ENCODE assay signal across 25 cellular contexts in the genomic region with DNA sequence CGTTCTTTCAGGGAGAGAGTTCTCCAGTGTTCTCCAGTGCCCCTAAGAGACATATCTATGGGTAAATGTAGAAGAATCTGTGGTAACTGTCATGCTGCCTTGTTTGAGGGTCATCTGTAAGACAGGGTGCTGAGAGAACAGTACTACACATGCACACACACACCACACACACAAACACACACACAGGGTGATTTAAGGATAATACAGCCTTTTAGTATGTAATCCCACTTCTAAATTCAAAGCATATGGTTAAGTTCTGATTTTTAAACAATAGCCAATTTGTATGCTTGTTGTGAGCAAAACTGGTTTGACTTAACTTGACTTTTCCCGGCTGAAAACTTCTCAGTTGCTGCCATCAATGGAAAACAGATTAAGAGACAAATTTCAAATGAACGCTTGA.
"Had no signal": no experiment of that assay in that cellular context is flagged by ENCODE, and none has a peak within 500 bp of the region (broad histone marks: within the 10 kb centered on the region; RNA-seq: fewer than 3 reads in every experiment).

No MANE protein-coding gene starts in this region.

- H3K9ac ChIP-seq: parathyroid adenoma had no signal

- H3K27ac Mint-ChIP-seq: activated B cell treated with CpG ODN at 0.5 μM for 24 hours; activated CD4-positive, alpha-beta T cell treated with anti-CD3 and anti-CD28 coated beads for 36 hours; effector memory CD8-positive, alpha-beta T cell; memory B cell; T-helper 1 cell treated with Interleukin-12 subunit alpha and Interleukin-12 subunit beta and Interleukin-4 antibody, amounts not matched to agents 30 μg/mL and 1 μg/mL, for 36 hours had no signal

- DNase-seq: activated B cell treated with CpG ODN at 0.5 μM for 24 hours; activated CD4-positive, alpha-beta T cell treated with anti-CD3 and anti-CD28 coated beads for 36 hours; activated CD4-positive, alpha-beta T cell treated with anti-CD3 and anti-CD28 coated beads, Interleukin-2, amount 50 U/mL, for 4 hours; activated CD8-positive, alpha-beta memory T cell treated with anti-CD3 and anti-CD28 coated beads, Interleukin-2, amount 50 U/mL, for 48 hours; activated effector memory CD4-positive, alpha-beta T cell treated with Interleukin-2 at 50 U/mL for 16 hours; activated T-cell treated with anti-CD3 and anti-CD28 coated beads, Interleukin-2, amount 50 U/mL, for 48 hours; adrenal gland; brain microvascular endothelial cell; central memory CD4-positive, alpha-beta T cell; dorsolateral prefrontal cortex; effector memory CD8-positive, alpha-beta T cell; heart right ventricle; left colon; nucleus accumbens; right cardiac atrium; stimulated activated CD4-positive, alpha-beta T cell treated with anti-CD3 and anti-CD28 coated beads, Interleukin-4, amount 100 ng/mL, for 24 hours; stimulated activated naive CD8-positive, alpha-beta T cell treated with anti-CD3 and anti-CD28 coated beads, Interleukin-15, Interleukin-2, amounts not matched to agents 100 U/mL and 50 U/mL, for 24 hours; T1000; upper lobe of left lung had no signal

- H3K79me2 ChIP-seq: parathyroid adenoma had no signal

- H3K4me1 ChIP-seq: adrenal gland, ascending aorta, heart right ventricle, parathyroid adenoma, upper lobe of left lung had no signal

- H3K36me3 ChIP-seq: adrenal gland, ascending aorta, brain microvascular endothelial cell, heart right ventricle, upper lobe of left lung had no signal

- H3K36me3 Mint-ChIP-seq: activated naive CD4-positive, alpha-beta T cell treated with anti-CD3 and anti-CD28 coated beads, Interleukin-2, amount 50 U/mL, for 24 hours; memory B cell had no signal

- H3K27me3 Mint-ChIP-seq: activated naive CD4-positive, alpha-beta T cell treated with anti-CD3 and anti-CD28 coated beads, Interleukin-2, amount 50 U/mL, for 24 hours had no signal

- H3K9me3 ChIP-seq: adrenal gland, ascending aorta, upper lobe of left lung had no signal

- H3K27me3 ChIP-seq: adrenal gland, ascending aorta, brain microvascular endothelial cell, upper lobe of left lung had no signal

- FAIRE-seq: endothelial cell of umbilical vein had no signal

- ATAC-seq: effector memory CD8-positive, alpha-beta T cell; left colon; stimulated activated naive CD8-positive, alpha-beta T cell treated with anti-CD3 and anti-CD28 coated beads, Interleukin-15, Interleukin-2, amounts not matched to agents 100 U/mL and 50 U/mL, for 24 hours had no signal

- H3K27ac ChIP-seq: adrenal gland, ascending aorta, brain microvascular endothelial cell, dorsolateral prefrontal cortex, heart right ventricle, parathyroid adenoma, upper lobe of left lung had no signal

- H2AFZ ChIP-seq: parathyroid adenoma had no signal

- H3K9me3 Mint-ChIP-seq: activated B cell treated with CpG ODN at 0.5 μM for 24 hours; activated naive CD4-positive, alpha-beta T cell treated with anti-CD3 and anti-CD28 coated beads, Interleukin-2, amount 50 U/mL, for 24 hours; effector memory CD8-positive, alpha-beta T cell; memory B cell had no signal

- H3K4me1 Mint-ChIP-seq: activated B cell treated with CpG ODN at 0.5 μM for 24 hours, memory B cell had no signal

- H3K4me3 Mint-ChIP-seq: activated B cell treated with CpG ODN at 0.5 μM for 24 hours; activated CD4-positive, alpha-beta T cell treated with anti-CD3 and anti-CD28 coated beads for 36 hours; activated naive CD4-positive, alpha-beta T cell treated with anti-CD3 and anti-CD28 coated beads, Interleukin-2, amount 50 U/mL, for 24 hours; effector memory CD8-positive, alpha-beta T cell; memory B cell; T-helper 1 cell treated with Interleukin-12 subunit alpha and Interleukin-12 subunit beta and Interleukin-4 antibody, amounts not matched to agents 30 μg/mL and 1 μg/mL, for 36 hours had no signal

- H3K4me3 ChIP-seq: adrenal gland, ascending aorta, dorsolateral prefrontal cortex, heart right ventricle, upper lobe of left lung had no signal
